26 cellular contexts compared by ENCODE assay signal in genomic region chr5:135167634-135168033, GRCh38.
"Had no signal": no experiment of that assay in that cellular context is flagged by ENCODE, and none has a peak within 500 bp of the region (broad histone marks: within the 10 kb centered on the region; RNA-seq: fewer than 3 reads in every experiment).

No MANE protein-coding gene starts in this region.

- DNase-seq: activated CD4-positive, alpha-beta memory T cell treated with anti-CD3 and anti-CD28 coated beads, Interleukin-2, amount 10 ng/mL, durations not matched to agents 7 days and 5 days; activated CD4-positive, alpha-beta T cell treated with anti-CD3 and anti-CD28 coated beads for 1 hour; activated CD4-positive, alpha-beta T cell treated with anti-CD3 and anti-CD28 coated beads for 4 hours; activated CD4-positive, alpha-beta T cell treated with anti-CD3 and anti-CD28 coated beads, Interleukin-2, amount 10 ng/mL, durations not matched to agents 7 days and 5 days; activated CD4-positive, alpha-beta T cell treated with anti-CD3 and anti-CD28 coated beads, Interleukin-2, amount 50 U/mL, for 4 hours; activated gamma-delta T cell; activated naive CD4-positive, alpha-beta T cell; activated naive CD4-positive, alpha-beta T cell treated with anti-CD3 and anti-CD28 coated beads, Interleukin-2, amount 10 ng/mL, durations not matched to agents 7 days and 5 days; activated naive CD8-positive, alpha-beta T cell treated with anti-CD3 and anti-CD28 coated beads, Interleukin-2, amount 10 ng/mL, durations not matched to agents 7 days and 5 days; activated T-cell treated with anti-CD3 and anti-CD28 coated beads, Interleukin-2, amount 50 U/mL, for 4 hours; central memory CD4-positive, alpha-beta T cell; cerebellar nuclear complex; colonic mucosa; effector CD8-positive, alpha-beta T cell; esophagus squamous epithelium; foreskin melanocyte; heart right ventricle; T-helper 2 cell had no signal

- H3K27ac ChIP-seq: ascending aorta, breast epithelium, cardiac muscle cell, colonic mucosa, epithelial cell of prostate, esophagus squamous epithelium, gastroesophageal sphincter, heart right ventricle had no signal

- H3K9me3 ChIP-seq: ascending aorta, breast epithelium, colonic mucosa, esophagus squamous epithelium, gastroesophageal sphincter, heart right ventricle had no signal

- H3K27me3 ChIP-seq: ascending aorta, colonic mucosa, esophagus squamous epithelium, gastroesophageal sphincter had no signal

- H3K4me3 ChIP-seq: ascending aorta, breast epithelium, cardiac muscle cell, colonic mucosa, esophagus squamous epithelium, gastroesophageal sphincter, heart right ventricle had no signal

- H3K4me1 ChIP-seq: ascending aorta, breast epithelium, colonic mucosa, gastroesophageal sphincter, heart right ventricle had no signal

- ATAC-seq: activated naive CD4-positive, alpha-beta T cell treated with anti-CD3 and anti-CD28 coated beads, Interleukin-2, amount 50 U/mL, for 72 hours; activated T-cell treated with anti-CD3 and anti-CD28 coated beads, Interleukin-2, amount 50 U/mL, for 4 hours; activated T-helper 17 cell treated with anti-CD3 and anti-CD28 coated beads, Interleukin-2, amount 50 U/mL, for 72 hours; gastroesophageal sphincter; heart right ventricle; WTC11 had no signal

- H3K36me3 ChIP-seq: ascending aorta, breast epithelium, cardiac muscle cell, colonic mucosa, esophagus squamous epithelium, gastroesophageal sphincter, heart right ventricle had no signal
